Comparison of ENCODE assay signal across 21 cellular contexts in genomic region chr16:17293813-17294558, GRCh38.
DNase-seq lines count a peak whose midpoint lies in the region; ATAC-seq and TF ChIP-seq lines count a peak whose summit lies in the region.
"Had no signal": no experiment of that assay in that cellular context is flagged by ENCODE, and none has a peak within 500 bp of the region (broad histone marks: within the 10 kb centered on the region; RNA-seq: fewer than 3 reads in every experiment).

No MANE protein-coding gene starts in this region.

- no peak for DNase-seq in heart left ventricle
- DNase-seq in Right ventricle myocardium inferior (ENCODE audit: missing footprints): no peak
- no peak for DNase-seq in WERI-Rb-1
- no peak for DNase-seq in progenitor cell of endocrine pancreas (ENCODE audit: low spot score, unreplicated experiment)
- no peak for DNase-seq in NCI-H446 treated with DMSO at 0.1 percent for 48 hours (lab: John Stamatoyannopoulos, UW)
- DNase-seq in chondrocyte (ENCODE audit: low spot score): no peak
- DNase-seq in pons (ENCODE audit: low spot score): no peak
- DNase-seq: 8988T, DMS53, GDM1, KBM-7, NCI-H1417 treated with DMSO at 0.1 percent for 48 hours, NCI-H187 treated with DMSO at 0.1 percent for 48 hours, NCI-H2227 treated with DMSO at 0.1 percent for 48 hours, NCI-H510A treated with DMSO at 0.1 percent for 48 hours, NCI-H748 treated with DMSO at 0.1 percent for 48 hours, SJCRH30, T-cell had no signal

- H3K36me3 Mint-ChIP-seq in progenitor cell of endocrine pancreas (ENCODE audit: insufficient read depth): no peaks in the 10 kb centered on the region
- H3K36me3 Mint-ChIP-seq in chondrocyte (ENCODE audit: low read depth): peaks cover 1% of the 10 kb centered on the region

- TF ChIP-seq CTCF in heart left ventricle (IDR thresholded peaks at IDR 0.05) (no peak), KMS-11 (conservative IDR thresholded peaks at IDR 0.05; ENCODE audit: low read depth, low read length) (no peak), WERI-Rb-1 (IDR thresholded peaks at IDR 0.05; ENCODE audit: low read depth, low read length) (peak; percentile 29; the same call in 1 of the 2 replicates), progenitor cell of endocrine pancreas (IDR thresholded peaks at IDR 0.05; ENCODE audit: unreplicated experiment) (no peak), chondrocyte (IDR thresholded peaks at IDR 0.05) (no peak)

- H3K27ac Mint-ChIP-seq in progenitor cell of endocrine pancreas (peak overlapping the region; percentile 45), chondrocyte (ENCODE audit: unreplicated experiment) (no peak overlapping the region)
- H3K27ac Mint-ChIP-seq: T-cell had no signal

- no peaks in the 10 kb centered on the region for H3K79me2 ChIP-seq in KMS-11 (ENCODE audit: insufficient read depth, low read depth)

- H4K20me1 ChIP-seq in KMS-11 (ENCODE audit: insufficient read depth): no peaks in the 10 kb centered on the region

- H3K9me3 Mint-ChIP-seq in progenitor cell of endocrine pancreas (ENCODE audit: low read depth) (peaks cover 3% of the 10 kb centered on the region), chondrocyte (ENCODE audit: low read depth) (no peaks in the 10 kb centered on the region)

- H3K4me2 ChIP-seq in KMS-11: peak overlapping the region; percentile 10

- H3K27me3 Mint-ChIP-seq in progenitor cell of endocrine pancreas (no peaks in the 10 kb centered on the region), chondrocyte (ENCODE audit: low read depth) (no peaks in the 10 kb centered on the region)
- H3K27me3 Mint-ChIP-seq: T-cell had no signal

- H3K4me1 Mint-ChIP-seq in progenitor cell of endocrine pancreas (ENCODE audit: low read depth) (peaks cover 2% of the 10 kb centered on the region), chondrocyte (ENCODE audit: low read depth) (no peaks in the 10 kb centered on the region)

- H3K9me3 ChIP-seq in heart left ventricle (no peaks in the 10 kb centered on the region), WERI-Rb-1 (ENCODE audit: severe bottlenecking) (no peaks in the 10 kb centered on the region)
- H3K9me3 ChIP-seq: SJCRH30 had no signal

- H3K27me3 ChIP-seq in heart left ventricle (no peaks in the 10 kb centered on the region), KMS-11 (ENCODE audit: insufficient read depth, low read depth) (no peaks in the 10 kb centered on the region), WERI-Rb-1 (ENCODE audit: insufficient read depth, low read depth, severe bottlenecking) (no peaks in the 10 kb centered on the region)
- H3K27me3 ChIP-seq: SJCRH30 had no signal

- intact Hi-C loops in heart left ventricle (cut with DNase I): loop anchor here in 1 of 10 donors (10.0 kb wide), 1 partner anchor 51 kb away; no protein-coding TSS in a partner anchor
- intact Hi-C loops in Right ventricle myocardium inferior (cut with DNase I): no loop called here

- H3K9ac ChIP-seq in KMS-11: no peak overlapping the region

- ATAC-seq in heart left ventricle (peak in 3 of 4 donors; percentile 7 to 40 (median 36)), Right ventricle myocardium inferior (no peak)
- ATAC-seq: Panc1, T-cell had no signal

- WGBS in heart left ventricle, 4 donors: 73 to 78% (median 73%) methylated on average over 9 of the region's 9 CpGs

- H3K27ac ChIP-seq in heart left ventricle (no peak overlapping the region), KMS-11 (peak overlapping the region; percentile 30; the same call in 1 of the 2 replicates), WERI-Rb-1 (no peak overlapping the region)
- H3K27ac ChIP-seq: SJCRH30 had no signal

- H3K4me1 ChIP-seq in heart left ventricle: peaks cover 0 to 24% (median 6%) of the 10 kb centered on the region in 12 donors
- H3K4me1 ChIP-seq in KMS-11 (ENCODE audit: low read depth, poor library complexity, severe bottlenecking): peaks cover 29% of the 10 kb centered on the region
- H3K4me1 ChIP-seq: SJCRH30 had no signal

- no peak overlapping the region for H3K4me3 ChIP-seq in heart left ventricle
- H3K4me3 ChIP-seq in KMS-11 (IDR thresholded peaks at IDR 0.05; ENCODE audit: insufficient read depth, low read depth, low read length): no peak overlapping the region
- no peak overlapping the region for H3K4me3 ChIP-seq in WERI-Rb-1 (ENCODE audit: low read depth, low read length)
- H3K4me3 ChIP-seq: SJCRH30 had no signal

- H3K4me3 Mint-ChIP-seq in progenitor cell of endocrine pancreas (ENCODE audit: low read depth) (no peak overlapping the region), chondrocyte (ENCODE audit: unreplicated experiment) (no peak overlapping the region)
- H3K4me3 Mint-ChIP-seq: CD14-positive monocyte, T-cell had no signal

- H3K36me3 ChIP-seq in heart left ventricle (no peaks in the 10 kb centered on the region), KMS-11 (ENCODE audit: insufficient read depth) (no peaks in the 10 kb centered on the region), WERI-Rb-1 (no peaks in the 10 kb centered on the region)
- H3K36me3 ChIP-seq: SJCRH30 had no signal

- no peak overlapping the region for H2AFZ ChIP-seq in KMS-11 (ENCODE audit: low read depth)

- no peak for TF ChIP-seq POLR2A in heart left ventricle (IDR thresholded peaks at IDR 0.05)
